8 cellular contexts compared by ENCODE assay signal in genomic region chr16:75109732-75110243, GRCh38. TPM values are rescaled to one million over a fixed set of nuclear protein-coding genes. Genes with fewer than 3 reads are reported as not detected.
DNase-seq lines count a peak whose midpoint lies in the region; ATAC-seq and TF ChIP-seq lines count a peak whose summit lies in the region.

No MANE protein-coding gene starts in this region.

- H4K20me1 ChIP-seq in BLaER1 (peaks cover 52% of the 10 kb centered on the region), Karpas-422 (ENCODE audit: insufficient read depth, low read depth, low read length) (no peaks in the 10 kb centered on the region)

- H3K79me2 ChIP-seq in Karpas-422 (ENCODE audit: low read length): no peaks in the 10 kb centered on the region

- H3K36me3 ChIP-seq in BLaER1 (peaks cover 17% of the 10 kb centered on the region), Karpas-422 (ENCODE audit: insufficient read depth, low read length) (no peaks in the 10 kb centered on the region), thyroid gland (no peaks in the 10 kb centered on the region)

- WGBS in thyroid gland, 2 donors: 62 to 77% methylated on average over 4 to 8 of the region's 10 CpGs

- peak overlapping the region; percentile 90 for H3K4me2 ChIP-seq in BLaER1
- peak overlapping the region; percentile 56 for H3K4me2 ChIP-seq in Karpas-422 (ENCODE audit: low read depth, low read length, poor library complexity, severe bottlenecking)

- ATAC-seq in activated naive CD8-positive, alpha-beta T cell treated with anti-CD3 and anti-CD28 coated beads, Interleukin-2, amount 10 ng/mL, durations not matched to agents 7 days and 5 days (ENCODE audit: low read depth): no peak
- ATAC-seq in HG02870 (IDR thresholded peaks at IDR 0.05; ENCODE audit: unreplicated experiment): no peak

- no peak for TF ChIP-seq POLR2A in thyroid gland (IDR thresholded peaks at IDR 0.05)

- H3K4me3 Mint-ChIP-seq in activated naive CD8-positive, alpha-beta T cell treated with anti-CD3 and anti-CD28 coated beads, Interleukin-2, amount 10 ng/mL, durations not matched to agents 7 days and 5 days: peak overlapping the region; percentile 2

- peaks cover 9% of the 10 kb centered on the region for H3K27me3 Mint-ChIP-seq in activated naive CD8-positive, alpha-beta T cell treated with anti-CD3 and anti-CD28 coated beads, Interleukin-2, amount 10 ng/mL, durations not matched to agents 7 days and 5 days

- intact Hi-C loops in thyroid gland (cut with DNase I): loop anchor here (2.0 to 10.0 kb wide), 2 partner anchors 111 to 405 kb away; partner anchors contain the start of genes MLKL and ZNRF1

- DNase-seq in Karpas-422 (peak; percentile 78), kidney tubule cell (ENCODE audit: low spot score) (peak; percentile 32), thyroid gland (peak; percentile 54 to 67), HEK293T (ENCODE audit: extremely low spot score) (no peak)
- no peak for DNase-seq in activated naive CD8-positive, alpha-beta T cell treated with anti-CD3 and anti-CD28 coated beads, Interleukin-2, amount 10 ng/mL, durations not matched to agents 7 days and 5 days
- DNase-seq in central memory CD4-positive, alpha-beta T cell: no peak

- peak overlapping the region; percentile 17; the same call in 1 of the 2 replicates for H2AFZ ChIP-seq in Karpas-422 (ENCODE audit: low read length)

- H3K27ac Mint-ChIP-seq in activated naive CD8-positive, alpha-beta T cell treated with anti-CD3 and anti-CD28 coated beads, Interleukin-2, amount 10 ng/mL, durations not matched to agents 7 days and 5 days: peak overlapping the region; percentile 73

- H3K4me1 Mint-ChIP-seq in activated naive CD8-positive, alpha-beta T cell treated with anti-CD3 and anti-CD28 coated beads, Interleukin-2, amount 10 ng/mL, durations not matched to agents 7 days and 5 days: peaks cover 39% of the 10 kb centered on the region

- no peaks in the 10 kb centered on the region for H3K9me3 Mint-ChIP-seq in activated naive CD8-positive, alpha-beta T cell treated with anti-CD3 and anti-CD28 coated beads, Interleukin-2, amount 10 ng/mL, durations not matched to agents 7 days and 5 days

- POLR2A ChIA-PET in activated naive CD8-positive, alpha-beta T cell treated with anti-CD3 and anti-CD28 coated beads, Interleukin-2, amount 10 ng/mL, durations not matched to agents 7 days and 5 days (lab: Charles Lee): interaction anchor here (1.7 to 5.5 kb wide), 3 partner anchors 35 to 125 kb away, joined by 7 to 45 read pairs (median 8); partner anchors contain the start of genes WDR59 and ZNRF1
- POLR2A ChIA-PET in HEK293T (lab: Yijun Ruan, JAX): no interaction called here

- H3K4me3 ChIP-seq in BLaER1 (peak overlapping the region; percentile 54), Karpas-422 (ENCODE audit: low read length) (peak overlapping the region; percentile 30; the same call in 1 of the 2 replicates), thyroid gland (replicated peaks in 1 of 3) (no peak overlapping the region)

- peak overlapping the region; percentile 82 for H3K9ac ChIP-seq in BLaER1
- H3K9ac ChIP-seq in Karpas-422 (ENCODE audit: low read length): peak overlapping the region; percentile 39

- peaks cover 2% of the 10 kb centered on the region for H3K36me3 Mint-ChIP-seq in activated naive CD8-positive, alpha-beta T cell treated with anti-CD3 and anti-CD28 coated beads, Interleukin-2, amount 10 ng/mL, durations not matched to agents 7 days and 5 days

- H3K9me3 ChIP-seq in BLaER1 (no peaks in the 10 kb centered on the region), Karpas-422 (ENCODE audit: low read length) (no peaks in the 10 kb centered on the region), thyroid gland (no peaks in the 10 kb centered on the region)

- H3K27ac ChIP-seq in BLaER1: peak overlapping the region; percentile 89
- peak overlapping the region; percentile 65 for H3K27ac ChIP-seq in Karpas-422 (ENCODE audit: low read length)
- H3K27ac ChIP-seq in thyroid gland: peak overlapping the region; percentile 82 to 93 (median 91)

- H3K27me3 ChIP-seq in BLaER1 (no peaks in the 10 kb centered on the region), Karpas-422 (ENCODE audit: low read length) (no peaks in the 10 kb centered on the region), thyroid gland (no peaks in the 10 kb centered on the region)

- H3K4me1 ChIP-seq in BLaER1: peaks cover 89% of the 10 kb centered on the region
- peaks cover 51% of the 10 kb centered on the region for H3K4me1 ChIP-seq in Karpas-422 (ENCODE audit: low read length)
- peaks cover 53 to 73% of the 10 kb centered on the region in 2 donors for H3K4me1 ChIP-seq in thyroid gland

- no peaks in the 10 kb centered on the region for H3K9me2 ChIP-seq in Karpas-422 (replicated peaks; ENCODE audit: insufficient read depth, low read length)

- CTCF ChIA-PET in HEK293T (lab: Yijun Ruan, JAX): interaction anchor here (4.4 kb wide), 1 partner anchor 111 kb away, joined by 37 read pairs; the partner anchor contains the start of gene ZNRF1

- no peak for TF ChIP-seq CTCF in thyroid gland (IDR thresholded peaks at IDR 0.05)

TF ChIP-seq in HEK293T, 16 proteins besides CTCF, POLR2A, EP300 and RAD21:
- TF ChIP-seq FOXM1 (IDR thresholded peaks at IDR 0.05; ENCODE audit: borderline replicate concordance) (no peak), ARNT (IDR thresholded peaks at IDR 0.05) (no peak), NFRKB (IDR thresholded peaks at IDR 0.05) (no peak), BHLHE40 (IDR thresholded peaks at IDR 0.05; ENCODE audit: borderline replicate concordance) (no peak), PKNOX1 (IDR thresholded peaks at IDR 0.05) (no peak), HDGF (IDR thresholded peaks at IDR 0.05; ENCODE audit: borderline replicate concordance) (no peak), CTBP1 (IDR thresholded peaks at IDR 0.05; ENCODE audit: borderline replicate concordance) (no peak), FOXK2 (IDR thresholded peaks at IDR 0.05) (no peak), SP1 (IDR thresholded peaks at IDR 0.05) (no peak), ELF4 (IDR thresholded peaks at IDR 0.05) (no peak)
TF ChIP-seq in HEK293T: peak in this region for 0.

RNA-seq across cellular contexts. Expression of gene LDHD, which starts 6.8 kb away (rescaled TPM):
- 0.79 TPM in 1 of 2 replicates, not detected in the other for total RNA-seq in Karpas-422 (2014; rRNA removed; shearing (Covaris generic); ENCODE audit: low replicate concordance)
- not detected for total RNA-seq in activated naive CD8-positive, alpha-beta T cell treated with anti-CD3 and anti-CD28 coated beads, Interleukin-2, amount 10 ng/mL, durations not matched to agents 7 days and 5 days
- 10 to 100 TPM; 10.2 to 41.3 (median 26.3) TPM for total RNA-seq in thyroid gland

RNA-seq across cellular contexts. Expression of gene ZFP1, which starts 38.5 kb away (rescaled TPM):
- total RNA-seq in Karpas-422 (2014; rRNA removed; shearing (Covaris generic); ENCODE audit: low replicate concordance): 7.9 and 23.0 TPM in 2 replicates
- 10 to 100 TPM; 16.2 to 16.3 TPM for total RNA-seq in activated naive CD8-positive, alpha-beta T cell treated with anti-CD3 and anti-CD28 coated beads, Interleukin-2, amount 10 ng/mL, durations not matched to agents 7 days and 5 days
- 10 to 100 TPM; 16.8 to 43.3 (median 21.1) TPM for total RNA-seq in thyroid gland

Comparison
In these comparisons a context has a peak if more than half of its experiments do, and no peak if none do; other contexts are left out.
1. H3K4me3 ChIP-seq: peak in BLaER1 (single experiment) and Karpas-422 (single experiment); none in thyroid gland (0 of 3).
2. DNase-seq: peak in Karpas-422 (single experiment), kidney tubule cell (single experiment) and thyroid gland (2 of 2); none in activated naive CD8-positive, alpha-beta T cell treated with anti-CD3 and anti-CD28 coated beads, Interleukin-2, amount 10 ng/mL, durations not matched to agents 7 days and 5 days (single experiment), central memory CD4-positive, alpha-beta T cell (single experiment) and HEK293T (single experiment).
3. Peak in every context shown above with its lines, with median percentiles within 50 percentile points of each other: H3K27ac ChIP-seq.